In genomic region chr11:111926505-111927391, GRCh38 we compare ENCODE assay signal across 7 cellular contexts.
DNase-seq lines count a peak whose midpoint lies in the region; ATAC-seq and TF ChIP-seq lines count a peak whose summit lies in the region.

No MANE protein-coding gene starts in this region.

- peak; percentile 72 for DNase-seq in NCI-H2029 treated with DMSO at 0.1 percent for 48 hours (lab: John Stamatoyannopoulos, UW)
- peak; percentile 90 for DNase-seq in T1000 (lab: John Stamatoyannopoulos, UW)
- DNase-seq in astrocyte of the spinal cord (ENCODE audit: low read depth, low spot score) = peak; percentile 98
- DNase-seq in hippocampal formation (lab: John Stamatoyannopoulos, UW) = peak; percentile 97 to 98
- DNase-seq in retina = peak; percentile 97

- no peak for TF ChIP-seq CTCF in astrocyte of the spinal cord (IDR thresholded peaks at IDR 0.05; ENCODE audit: low read depth, low read length)

- ATAC-seq in GM18511 (IDR thresholded peaks at IDR 0.05; ENCODE audit: unreplicated experiment) (peak; percentile 92), HG03025 (IDR thresholded peaks at IDR 0.05; ENCODE audit: low FRiP score, unreplicated experiment) (peak; percentile 95)

- peak overlapping the region; percentile 38 for H3K4me3 ChIP-seq in astrocyte of the spinal cord (ENCODE audit: low read depth, low read length)

- in situ Hi-C loops in astrocyte of the spinal cord (cut with HindIII; ENCODE audit: low sequenced_read_pairs) = no loop called here

Comparison
In these comparisons a context has a peak if more than half of its experiments do, and no peak if none do; other contexts are left out.
1. Peak in every context shown above with its lines: DNase-seq, ATAC-seq and H3K4me3 ChIP-seq.